ENCODE assay signal across 10 cellular contexts in the genomic region with DNA sequence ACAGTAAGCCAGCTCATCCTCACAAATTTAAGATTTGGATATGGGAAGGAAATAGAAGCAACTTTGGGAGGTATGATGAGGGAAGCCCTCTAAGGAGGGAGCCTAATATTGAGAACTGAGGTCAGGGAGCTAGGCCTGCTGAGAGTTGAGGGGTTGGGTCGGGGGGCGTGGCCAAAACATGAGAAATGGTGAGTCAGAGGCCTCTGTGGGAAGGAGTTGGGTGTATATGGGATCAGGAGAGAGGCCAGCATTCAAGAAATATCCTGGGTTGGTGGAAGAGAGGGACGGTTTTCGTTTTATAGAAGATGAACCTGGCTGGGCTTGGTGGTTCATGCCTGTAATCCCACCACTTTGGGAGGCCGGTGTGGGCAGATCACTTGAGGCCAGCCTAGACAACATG. TPM values are rescaled to one million over a fixed set of nuclear protein-coding genes. Genes with fewer than 3 reads are reported as not detected.
DNase-seq lines count a peak whose midpoint lies in the region; ATAC-seq and TF ChIP-seq lines count a peak whose summit lies in the region.
"Had no signal": no experiment of that assay in that cellular context is flagged by ENCODE, and none has a peak within 500 bp of the region (broad histone marks: within the 10 kb centered on the region; RNA-seq: fewer than 3 reads in every experiment).

No MANE protein-coding gene starts in this region.

- no peak for TF ChIP-seq POLR2A in HCT116 (IDR thresholded peaks at IDR 0.05; ENCODE audit: borderline replicate concordance, extremely low read depth, insufficient read depth, insufficient read length)

- no peak for TF ChIP-seq RAD21 in HCT116 (IDR thresholded peaks at IDR 0.05; ENCODE audit: low read depth)

- ATAC-seq in HCT116 (peak; percentile 70), left lung (peak; percentile 44), GM18868 (IDR thresholded peaks at IDR 0.05; ENCODE audit: unreplicated experiment) (no peak)
- ATAC-seq in activated naive CD8-positive, alpha-beta T cell treated with anti-CD3 and anti-CD28 coated beads, Interleukin-2, amount 10 ng/mL, durations not matched to agents 7 days and 5 days (ENCODE audit: low read depth) = no peak

- H3K27ac ChIP-seq in HCT116 (ENCODE audit: low read depth, low read length) (peak overlapping the region; percentile 94), left lung (no peak overlapping the region), MM.1S (ENCODE audit: low read length) (no peak overlapping the region)
- H3K27ac ChIP-seq: uterus had no signal

- POLR2A ChIA-PET in AG04449 (lab: Yijun Ruan, JAX) (interaction anchor here (1.0 to 1.1 kb wide), 2 partner anchors 14 to 263 kb away, joined by 3 to 9 read pairs; a partner anchor contains a TSS), HCT116 (lab: Charles Lee) (interaction anchor here (4.9 kb wide), 1 partner anchor 263 kb away, joined by 19 read pairs; a partner anchor contains a TSS)
- POLR2A ChIA-PET in activated naive CD8-positive, alpha-beta T cell treated with anti-CD3 and anti-CD28 coated beads, Interleukin-2, amount 10 ng/mL, durations not matched to agents 7 days and 5 days (lab: Charles Lee) = no interaction called here

- H3K27ac Mint-ChIP-seq in activated naive CD8-positive, alpha-beta T cell treated with anti-CD3 and anti-CD28 coated beads, Interleukin-2, amount 10 ng/mL, durations not matched to agents 7 days and 5 days = peak overlapping the region; percentile 27

- H3K79me2 ChIP-seq in HCT116 (ENCODE audit: insufficient read depth, low read length) = no peaks in the 10 kb centered on the region
- H3K79me2 ChIP-seq in MM.1S (ENCODE audit: low read length) = no peaks in the 10 kb centered on the region

- H3K36me3 Mint-ChIP-seq in activated naive CD8-positive, alpha-beta T cell treated with anti-CD3 and anti-CD28 coated beads, Interleukin-2, amount 10 ng/mL, durations not matched to agents 7 days and 5 days = peaks cover 64% of the 10 kb centered on the region

- H3K27me3 ChIP-seq in HCT116 (ENCODE audit: insufficient read depth, low read length) (no peaks in the 10 kb centered on the region), left lung (no peaks in the 10 kb centered on the region), MM.1S (replicated peaks; ENCODE audit: insufficient read depth, low read length) (no peaks in the 10 kb centered on the region)
- H3K27me3 ChIP-seq: cardiac muscle cell, uterus had no signal

- RAD21 ChIA-PET in HCT116 (lab: Charles Lee; ENCODE audit: low non-redundant PET in 1 of 2, low total read pairs in 2 of 2, uncharacterized antibody in 2 of 2, unreplicated experiment in 2 of 2) = interaction anchor here in 1 of 2 experiments (0.6 kb wide), 1 partner anchor 263 kb away, joined by 4 read pairs; a partner anchor contains a TSS

- H2AFZ ChIP-seq in HCT116 (ENCODE audit: low read depth, low read length, poor library complexity, severe bottlenecking) = no peak overlapping the region
- no peak overlapping the region for H2AFZ ChIP-seq in MM.1S (ENCODE audit: low read length)

- CTCF ChIA-PET in AG04449 (lab: Yijun Ruan, JAX) (interaction anchor here (0.7 to 1.6 kb wide), 5 partner anchors 14 to 265 kb away, joined by 3 to 6 read pairs (median 3); a partner anchor contains a TSS), HCT116 (lab: Charles Lee) (interaction anchor here (0.6 kb wide), 1 partner anchor 10 kb away, joined by 4 read pairs; no protein-coding TSS in a partner anchor)

- no peak overlapping the region for H3K4me3 Mint-ChIP-seq in activated naive CD8-positive, alpha-beta T cell treated with anti-CD3 and anti-CD28 coated beads, Interleukin-2, amount 10 ng/mL, durations not matched to agents 7 days and 5 days

- H3K27me3 Mint-ChIP-seq in activated naive CD8-positive, alpha-beta T cell treated with anti-CD3 and anti-CD28 coated beads, Interleukin-2, amount 10 ng/mL, durations not matched to agents 7 days and 5 days = no peaks in the 10 kb centered on the region

- BruUV-seq in HCT116 (replicated peaks; lab: Mats Ljungman, UMichigan) = no TSS peak

- peak; percentile 17 for DNase-seq in AG04449 (ENCODE audit: low read depth, low spot score)
- peak; percentile 52 for DNase-seq in HCT116 (ENCODE audit: low read depth, low spot score)
- DNase-seq in activated naive CD8-positive, alpha-beta T cell treated with anti-CD3 and anti-CD28 coated beads, Interleukin-2, amount 10 ng/mL, durations not matched to agents 7 days and 5 days = no peak
- DNase-seq in left lung = no peak
- no peak for DNase-seq in NCI-H128 (lab: John Stamatoyannopoulos, UW; ENCODE audit: unreplicated experiment)
- no peak for DNase-seq in MM.1S
- DNase-seq in putamen (ENCODE audit: low spot score) = no peak
- DNase-seq: uterus had no signal

- H3K4me2 ChIP-seq in HCT116 (ENCODE audit: low read length) (peak overlapping the region; percentile 84), MM.1S (ENCODE audit: low read depth, low read length) (no peak overlapping the region)

- no peaks in the 10 kb centered on the region for H3F3A ChIP-seq in MM.1S (ENCODE audit: insufficient read depth, low read length)

- H3K9me3 Mint-ChIP-seq in activated naive CD8-positive, alpha-beta T cell treated with anti-CD3 and anti-CD28 coated beads, Interleukin-2, amount 10 ng/mL, durations not matched to agents 7 days and 5 days = no peaks in the 10 kb centered on the region

- H3K4me1 ChIP-seq in HCT116 (ENCODE audit: control insufficient read depth in 1 of 2, insufficient read depth in 2 of 2, low read length in 2 of 2) = peaks cover 50 to 58% of the 10 kb centered on the region in 2 experiments
- peaks cover 6 to 25% of the 10 kb centered on the region in 2 donors for H3K4me1 ChIP-seq in left lung
- H3K4me1 ChIP-seq in MM.1S (ENCODE audit: low read length) = no peaks in the 10 kb centered on the region
- H3K4me1 ChIP-seq: uterus had no signal

- intact Hi-C loops in HCT116 (cut with micrococcal nuclease) = loop anchor here (5.0 kb wide), 1 partner anchor 100 kb away; no protein-coding TSS in a partner anchor
- intact Hi-C loops in left lung (cut with DNase I) = no loop called here

- H3K9ac ChIP-seq in HCT116 (ENCODE audit: low read length) (peak overlapping the region; percentile 60), MM.1S (ENCODE audit: low read length) (no peak overlapping the region)

- H3K4me1 Mint-ChIP-seq in activated naive CD8-positive, alpha-beta T cell treated with anti-CD3 and anti-CD28 coated beads, Interleukin-2, amount 10 ng/mL, durations not matched to agents 7 days and 5 days = peaks cover 85% of the 10 kb centered on the region

- 0 out of 4 replicates have a peak, but pooled peaks cover 0 to 3% of the 10 kb centered on the region in 2 experiments for H3K36me3 ChIP-seq in HCT116 (ENCODE audit: control insufficient read depth in 1 of 2, insufficient read depth in 2 of 2, low read length in 2 of 2)
- peaks cover 0 to 76% of the 10 kb centered on the region in 2 donors for H3K36me3 ChIP-seq in left lung
- H3K36me3 ChIP-seq in MM.1S (replicated peaks; ENCODE audit: insufficient read depth, low read length) = no peaks in the 10 kb centered on the region
- H3K36me3 ChIP-seq: uterus had no signal

- H3K9me3 ChIP-seq in HCT116 (ENCODE audit: control insufficient read depth in 1 of 2, insufficient read depth in 1 of 2, low read depth in 1 of 2, low read length in 2 of 2) (no peaks in the 10 kb centered on the region), left lung (no peaks in the 10 kb centered on the region), MM.1S (replicated peaks; ENCODE audit: insufficient read depth, low read length) (no peaks in the 10 kb centered on the region)
- H3K9me3 ChIP-seq: uterus had no signal

- H3K4me3 ChIP-seq in AG04449 (ENCODE audit: low read depth, low read length) (no peak overlapping the region), HCT116 (replicated peaks in 1 of 2; ENCODE audit: low read depth in 1 of 2, low read length in 2 of 2) (peak overlapping the region; percentile 29 to 51), left lung (no peak overlapping the region), MM.1S (ENCODE audit: low read length) (no peak overlapping the region)
- H3K4me3 ChIP-seq: cardiac muscle cell, uterus had no signal

- H4K20me1 ChIP-seq in HCT116 (ENCODE audit: insufficient read depth) = no peaks in the 10 kb centered on the region
- H4K20me1 ChIP-seq in MM.1S (ENCODE audit: insufficient read depth, low read length) = no peaks in the 10 kb centered on the region

- H3K9me2 ChIP-seq in HCT116 (ENCODE audit: insufficient read depth) = no peaks in the 10 kb centered on the region
- H3K9me2 ChIP-seq in MM.1S (replicated peaks; ENCODE audit: insufficient read depth, low read length) = no peaks in the 10 kb centered on the region

- TF ChIP-seq CTCF in AG04449 (IDR thresholded peaks at IDR 0.05; ENCODE audit: insufficient read depth, low read length, missing control alignments) (no peak), HCT116 (IDR thresholded peaks at IDR 0.05 in 2 of 3, conservative IDR thresholded peaks at IDR 0.05 in 1 of 3; ENCODE audit: borderline replicate concordance in 1 of 3, insufficient read depth in 1 of 3, low read depth in 2 of 3, low read length in 2 of 3) (no peak), left lung (IDR thresholded peaks at IDR 0.05) (no peak), MM.1S (IDR thresholded peaks at IDR 0.05; ENCODE audit: low read length) (no peak)

TF ChIP-seq in HCT116, 20 proteins besides CTCF, POLR2A, EP300 and RAD21 (continues in another document):
- TF ChIP-seq CBX3 (IDR thresholded peaks at IDR 0.05; ENCODE audit: low read depth) (peak; percentile 54; the same call in 1 of the 2 replicates), CEBPB (IDR thresholded peaks at IDR 0.05; ENCODE audit: low read depth) (no peak), FOSL1 (IDR thresholded peaks at IDR 0.05; ENCODE audit: low read depth) (peak; percentile 70)

RNA-seq across cellular contexts. Expression of a gene that starts 48.4 kb away (rescaled TPM):
- 18.0 TPM for total RNA-seq in HCT116 (2021; ENCODE audit: unreplicated experiment)
- polyA plus RNA-seq in HCT116 (2012) = 9.5 and 10.5 TPM in 2 replicates
- 10 to 100 TPM; 31.1 to 34.1 TPM for total RNA-seq in activated naive CD8-positive, alpha-beta T cell treated with anti-CD3 and anti-CD28 coated beads, Interleukin-2, amount 10 ng/mL, durations not matched to agents 7 days and 5 days
- total RNA-seq in left lung = 10 to 100 TPM; 35.6 to 38.6 TPM

RNA-seq across cellular contexts. Expression of a gene that starts 50.5 kb away (rescaled TPM):
- 37.8 TPM for total RNA-seq in HCT116 (2021; ENCODE audit: unreplicated experiment)
- polyA plus RNA-seq in HCT116 (2012) = 38.8 and 39.6 TPM in 2 replicates
- 10 to 100 TPM; 31.4 to 32.3 TPM for total RNA-seq in activated naive CD8-positive, alpha-beta T cell treated with anti-CD3 and anti-CD28 coated beads, Interleukin-2, amount 10 ng/mL, durations not matched to agents 7 days and 5 days
- 10 to 100 TPM; 30.2 to 35.8 TPM for total RNA-seq in left lung

Comparison
In these comparisons a context has a peak if more than half of its experiments do, and no peak if none do; other contexts are left out.
1. DNase-seq: peak in AG04449 (single experiment) and HCT116 (single experiment); none in activated naive CD8-positive, alpha-beta T cell treated with anti-CD3 and anti-CD28 coated beads, Interleukin-2, amount 10 ng/mL, durations not matched to agents 7 days and 5 days (single experiment), left lung (0 of 2), NCI-H128 (single experiment), MM.1S (single experiment) and putamen (single experiment).
2. H3K4me3 ChIP-seq: peak in HCT116 (2 of 2); none in AG04449 (single experiment), left lung (0 of 2) and MM.1S (single experiment).
3. ATAC-seq: peak in HCT116 (single experiment) and left lung (single experiment); none in activated naive CD8-positive, alpha-beta T cell treated with anti-CD3 and anti-CD28 coated beads, Interleukin-2, amount 10 ng/mL, durations not matched to agents 7 days and 5 days (single experiment) and GM18868 (single experiment).